8 cellular contexts compared by ENCODE assay signal in genomic region chr18:12657849-12658829, GRCh38. TPM values are rescaled to one million over a fixed set of nuclear protein-coding genes. Genes with fewer than 3 reads are reported as not detected.
DNase-seq lines count a peak whose midpoint lies in the region; ATAC-seq, FAIRE-seq and TF ChIP-seq lines count a peak whose summit lies in the region.

SPIRE1 (minus strand) TSS chr18:12658107; CDS start chr18:12657866, 241 bp downstream.

- peak within 1 kb of the TSS; percentile 84 for H2AFZ ChIP-seq in endothelial cell of umbilical vein (ENCODE audit: low read depth, low read length)

- H3K27ac ChIP-seq in endothelial cell of umbilical vein (ENCODE audit: insufficient read depth, low read depth, low read length) (peak within 1 kb of the TSS; percentile 99), mesodermal cell (ENCODE audit: low read depth, low read length, severe bottlenecking) (peak within 1 kb of the TSS; percentile 76)

- peak; percentile 43 to 69 for DNase-seq in NCI-H524 (lab: John Stamatoyannopoulos, UW)
- DNase-seq in NCI-H524 treated with DMSO at 0.1 percent for 48 hours (lab: John Stamatoyannopoulos, UW): no peak
- peak; percentile 43 for DNase-seq in NCI-H446 treated with DMSO at 0.1 percent for 48 hours (lab: John Stamatoyannopoulos, UW)
- DNase-seq in activated CD8-positive, alpha-beta memory T cell treated with anti-CD3 and anti-CD28 coated beads, Interleukin-2, amount 10 ng/mL, durations not matched to agents 7 days and 5 days: peak; percentile 50
- DNase-seq in endothelial cell of umbilical vein (ENCODE audit: low read depth, low spot score): peak; percentile 72
- DNase-seq in stimulated activated naive CD4-positive, alpha-beta T cell (lab: John Stamatoyannopoulos, UW): peak in 4 of 6 experiments; percentile 16 to 40 (median 31)

- POLR2A ChIA-PET in endothelial cell of umbilical vein (lab: Charles Lee): no interaction called here

- BruUV-seq in endothelial cell of umbilical vein (replicated peaks; lab: Mats Ljungman, UMichigan): no TSS peak

- H3K4me1 Mint-ChIP-seq in activated CD8-positive, alpha-beta memory T cell treated with anti-CD3 and anti-CD28 coated beads, Interleukin-2, amount 10 ng/mL, durations not matched to agents 7 days and 5 days: peaks cover 27% of the 10 kb centered on the region

- H3K36me3 Mint-ChIP-seq in activated CD8-positive, alpha-beta memory T cell treated with anti-CD3 and anti-CD28 coated beads, Interleukin-2, amount 10 ng/mL, durations not matched to agents 7 days and 5 days: peaks cover 3% of the 10 kb centered on the region

- peak within 1 kb of the TSS; percentile 65 to 99 (median 92) for H3K4me3 ChIP-seq in endothelial cell of umbilical vein (replicated peaks in 1 of 3; ENCODE audit: insufficient read depth in 1 of 3, low read depth in 1 of 3, low read length in 3 of 3)
- peak within 1 kb of the TSS; percentile 71 for H3K4me3 ChIP-seq in mesodermal cell (ENCODE audit: extremely low read depth, insufficient read depth, low read length, poor library complexity, severe bottlenecking)

- no peaks in the 10 kb centered on the region for H3K9me3 Mint-ChIP-seq in activated CD8-positive, alpha-beta memory T cell treated with anti-CD3 and anti-CD28 coated beads, Interleukin-2, amount 10 ng/mL, durations not matched to agents 7 days and 5 days (ENCODE audit: low read depth)

- H3K36me3 ChIP-seq in endothelial cell of umbilical vein (ENCODE audit: control insufficient read depth in 2 of 2, extremely low read depth in 1 of 2, insufficient read depth in 2 of 2, low read length in 2 of 2) (no peaks in the 10 kb centered on the region), mesodermal cell (ENCODE audit: control insufficient read depth, insufficient read depth, low read length) (peaks cover 6% of the 10 kb centered on the region)

- no peaks in the 10 kb centered on the region for H3K9me1 ChIP-seq in endothelial cell of umbilical vein (replicated peaks; ENCODE audit: control insufficient read depth, extremely low read depth, insufficient read depth, low read length)

- H3K9ac ChIP-seq in endothelial cell of umbilical vein (replicated peaks; ENCODE audit: extremely low read depth, insufficient read depth, low read length): peak within 1 kb of the TSS; percentile 100

- H3K27me3 ChIP-seq in endothelial cell of umbilical vein (ENCODE audit: control insufficient read depth in 2 of 2, insufficient read depth in 2 of 2, low read length in 2 of 2): no peaks in the 10 kb centered on the region

- H3K79me2 ChIP-seq in endothelial cell of umbilical vein (ENCODE audit: control insufficient read depth, insufficient read depth, low read length): peaks cover 44% of the 10 kb centered on the region

- dilution Hi-C loops in endothelial cell of umbilical vein (cut with MboI; ENCODE audit: extremely low pct_ligation_motif_present, low sequenced_read_pairs): no loop called here

- H3K4me1 ChIP-seq in endothelial cell of umbilical vein (ENCODE audit: control insufficient read depth, extremely low read depth, insufficient read depth, low read length): peaks cover 40% of the 10 kb centered on the region
- H3K4me1 ChIP-seq in mesodermal cell (ENCODE audit: control insufficient read depth, insufficient read depth, low read length, poor library complexity, severe bottlenecking): peaks cover 5% of the 10 kb centered on the region

- TF ChIP-seq CTCF in endothelial cell of umbilical vein (IDR thresholded peaks at IDR 0.05; ENCODE audit: extremely low read depth in 1 of 2, insufficient read depth in 1 of 2, low read depth in 1 of 2, low read length in 2 of 2): no peak

- H3K4me2 ChIP-seq in endothelial cell of umbilical vein (ENCODE audit: insufficient read depth, low read length): peak within 1 kb of the TSS; percentile 99

- peak; percentile 76 for ATAC-seq in HG02798 (IDR thresholded peaks at IDR 0.05; ENCODE audit: poor library complexity, unreplicated experiment)
- ATAC-seq in activated CD8-positive, alpha-beta memory T cell treated with anti-CD3 and anti-CD28 coated beads, Interleukin-2, amount 10 ng/mL, durations not matched to agents 7 days and 5 days: peak; percentile 83

- no peak for FAIRE-seq in endothelial cell of umbilical vein (lab: Jason Lieb, UNC)

- intact Hi-C loops in endothelial cell of umbilical vein (cut with micrococcal nuclease): loop anchor here (1.0 to 10.0 kb wide), 8 partner anchors 51 to 373 kb away; partner anchors contain the start of genes AFG3L2 and PRELID3A

- CTCF ChIA-PET in activated CD8-positive, alpha-beta memory T cell treated with anti-CD3 and anti-CD28 coated beads, Interleukin-2, amount 10 ng/mL, durations not matched to agents 7 days and 5 days (lab: Charles Lee): interaction anchor here (0.6 to 1.9 kb wide), 6 partner anchors 35 to 281 kb away, joined by 3 to 6 read pairs (median 3); partner anchors contain the start of gene AFG3L2
- CTCF ChIA-PET in endothelial cell of umbilical vein (lab: Charles Lee): interaction anchor here (1.3 to 5.4 kb wide), 5 partner anchors 119 to 331 kb away, joined by 3 to 65 read pairs (median 4); no protein-coding TSS in a partner anchor

- H3K27me3 Mint-ChIP-seq in activated CD8-positive, alpha-beta memory T cell treated with anti-CD3 and anti-CD28 coated beads, Interleukin-2, amount 10 ng/mL, durations not matched to agents 7 days and 5 days: peaks cover 20% of the 10 kb centered on the region

- no peaks in the 10 kb centered on the region for H4K20me1 ChIP-seq in endothelial cell of umbilical vein (replicated peaks; ENCODE audit: control insufficient read depth, extremely low read depth, insufficient read depth, low read length)

- WGBS in mesodermal cell (ENCODE audit: insufficient coverage in 2 of 2), 2 experiments: 1% methylated on average over 81 to 98 of the region's 125 CpGs

- H3K4me3 Mint-ChIP-seq in activated CD8-positive, alpha-beta memory T cell treated with anti-CD3 and anti-CD28 coated beads, Interleukin-2, amount 10 ng/mL, durations not matched to agents 7 days and 5 days: peak within 1 kb of the TSS; percentile 72

- peak; percentile 83 for TF ChIP-seq POLR2A in endothelial cell of umbilical vein (IDR thresholded peaks at IDR 0.05; ENCODE audit: low read depth, low read length)

- H3K9me3 ChIP-seq in endothelial cell of umbilical vein (replicated peaks; ENCODE audit: control insufficient read depth, insufficient read depth, low read length) (no peaks in the 10 kb centered on the region), mesodermal cell (ENCODE audit: control insufficient read depth, low read length) (no peaks in the 10 kb centered on the region)

- no peak within 1 kb of the TSS for H3K27ac Mint-ChIP-seq in activated CD8-positive, alpha-beta memory T cell treated with anti-CD3 and anti-CD28 coated beads, Interleukin-2, amount 10 ng/mL, durations not matched to agents 7 days and 5 days

TF ChIP-seq in endothelial cell of umbilical vein, 7 proteins besides CTCF, POLR2A, EP300 and RAD21:
- TF ChIP-seq POLR2AphosphoS5 (IDR thresholded peaks at IDR 0.05; ENCODE audit: insufficient read depth, low read depth, low read length) (peak; percentile 79), MYC (IDR thresholded peaks at IDR 0.05; ENCODE audit: low read depth, low read length) (no peak)

RNA-seq across cellular contexts. Expression of gene SPIRE1, which starts in this region (rescaled TPM):
- total RNA-seq in activated CD8-positive, alpha-beta memory T cell treated with anti-CD3 and anti-CD28 coated beads, Interleukin-2, amount 10 ng/mL, durations not matched to agents 7 days and 5 days: 1 to 10 TPM; 3.4 to 9.6 TPM
- total RNA-seq in endothelial cell of umbilical vein: 44.0 and 44.8 TPM in 2 replicates
- polyA plus RNA-seq in endothelial cell of umbilical vein: 10.2 and 13.1 TPM in 2 replicates
- polyA plus RNA-seq in endothelial cell of umbilical vein (2011; cell fraction: cytosol; rRNA removed): 12.4 and 14.1 TPM in 2 replicates
- 42.2 and 51.2 TPM in 2 replicates for polyA plus RNA-seq in endothelial cell of umbilical vein (2011; cell fraction: nucleus; rRNA removed)
- 26.0 and 41.7 TPM in 2 replicates for polyA plus RNA-seq in endothelial cell of umbilical vein (2012)
- 28.7 and 32.5 TPM in 2 replicates for polyA minus RNA-seq in endothelial cell of umbilical vein
- polyA minus RNA-seq in endothelial cell of umbilical vein (2011; cell fraction: cytosol; rRNA and poly(A)+ RNA removed): 20.0 TPM
- polyA minus RNA-seq in endothelial cell of umbilical vein (2011; cell fraction: nucleus; rRNA and poly(A)+ RNA removed): 26.8 and 41.9 TPM in 2 replicates
- 16.2 TPM for polyA plus RNA-seq in mesodermal cell (2013, experiment 1 of 2)
- polyA plus RNA-seq in mesodermal cell (2013, experiment 2 of 2): 19.0 TPM
